In the genomic region with DNA sequence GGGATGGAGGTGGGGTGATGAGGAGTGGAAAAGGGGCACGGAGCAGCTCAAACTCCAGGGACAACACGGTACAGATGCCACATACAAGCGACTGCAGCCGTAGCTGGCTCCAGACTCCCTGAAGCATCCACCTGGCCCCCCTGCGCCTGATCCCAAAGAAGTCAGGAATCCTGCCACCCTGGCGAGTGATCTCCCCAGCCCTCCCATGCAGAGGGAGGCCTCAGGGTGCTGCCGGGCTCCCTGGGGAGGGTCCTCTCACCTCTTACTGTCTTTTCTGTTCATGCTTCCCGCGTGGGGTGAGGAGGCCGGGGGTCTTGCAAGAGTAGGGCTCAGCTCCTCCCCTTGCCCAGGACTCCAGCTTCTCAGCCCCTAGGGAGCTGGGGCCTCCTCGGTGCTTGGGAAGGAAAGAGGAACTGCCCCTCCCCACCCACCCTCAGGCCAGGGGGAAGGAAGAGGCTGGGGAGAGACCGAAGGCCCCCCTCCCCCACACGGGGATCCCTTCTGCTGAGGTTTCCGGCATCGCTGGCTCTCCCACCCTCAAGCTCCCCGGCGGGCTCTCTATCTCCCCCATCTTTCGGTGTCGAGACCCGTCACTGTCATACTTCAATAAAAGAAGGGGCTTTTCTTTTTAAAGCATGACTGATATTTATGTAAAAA, we compare ENCODE assay signal across 8 cellular contexts. TPM values are rescaled to one million over a fixed set of nuclear protein-coding genes. Genes with fewer than 3 reads are reported as not detected.
DNase-seq lines count a peak whose midpoint lies in the region; ATAC-seq and TF ChIP-seq lines count a peak whose summit lies in the region.

TSS of gene RASGRP4 (minus strand) at position 410 of the 657 bp plus-strand sequence. CDS start at position 282, 128 bp downstream.

- peak within 1 kb of the TSS; percentile 27 for H3K4me3 ChIP-seq in GM12875 (ENCODE audit: low read depth, low read length)
- peak within 1 kb of the TSS in 3 of 4 donors; percentile 21 to 54 (median 28) for H3K4me3 ChIP-seq in esophagus squamous epithelium
- H3K4me3 ChIP-seq in spleen: peak within 1 kb of the TSS; percentile 4 to 59 (median 40)
- no peak within 1 kb of the TSS for H3K4me3 ChIP-seq in GM23248
- peak within 1 kb of the TSS in 1 of 2 donors; percentile 14 for H3K4me3 ChIP-seq in vagina

- H3K9ac ChIP-seq in GM23248: no peak within 1 kb of the TSS

- ATAC-seq in GM18517 (IDR thresholded peaks at IDR 0.05; ENCODE audit: unreplicated experiment): no peak

- H3K27ac Mint-ChIP-seq in T-helper 1 cell treated with Interleukin-12 subunit alpha and Interleukin-12 subunit beta and Interleukin-4 antibody, amounts not matched to agents 30 μg/mL and 1 μg/mL, for 36 hours: peak within 1 kb of the TSS; percentile 60

- no peaks in the 10 kb centered on the region for H3K9me3 ChIP-seq in esophagus squamous epithelium
- H3K9me3 ChIP-seq in spleen: no peaks in the 10 kb centered on the region
- H3K9me3 ChIP-seq in GM23248 (ENCODE audit: low read depth): no peaks in the 10 kb centered on the region
- no peaks in the 10 kb centered on the region for H3K9me3 ChIP-seq in vagina

- peak within 1 kb of the TSS in 2 of 4 donors; percentile 1 to 5 for H3K27ac ChIP-seq in esophagus squamous epithelium
- peak within 1 kb of the TSS in 6 of 8 donors; percentile 58 to 93 (median 70) for H3K27ac ChIP-seq in spleen
- no peak within 1 kb of the TSS for H3K27ac ChIP-seq in GM23248
- H3K27ac ChIP-seq in vagina: no peak within 1 kb of the TSS

- H3K27me3 ChIP-seq in esophagus squamous epithelium (peaks cover 0 to 45% (median 0%) of the 10 kb centered on the region in 4 donors), spleen (replicated peaks in 1 of 7) (peaks cover 0 to 10% (median 0%) of the 10 kb centered on the region in 7 donors), GM23248 (replicated peaks; ENCODE audit: insufficient read depth) (peaks cover 35% of the 10 kb centered on the region), vagina (no peaks in the 10 kb centered on the region)

- H3K9me3 Mint-ChIP-seq in T-helper 1 cell treated with Interleukin-12 subunit alpha and Interleukin-12 subunit beta and Interleukin-4 antibody, amounts not matched to agents 30 μg/mL and 1 μg/mL, for 36 hours: no peaks in the 10 kb centered on the region

- peak within 1 kb of the TSS; percentile 43 for H3K4me3 Mint-ChIP-seq in T-helper 1 cell treated with Interleukin-12 subunit alpha and Interleukin-12 subunit beta and Interleukin-4 antibody, amounts not matched to agents 30 μg/mL and 1 μg/mL, for 36 hours

- H3K4me1 Mint-ChIP-seq in T-helper 1 cell treated with Interleukin-12 subunit alpha and Interleukin-12 subunit beta and Interleukin-4 antibody, amounts not matched to agents 30 μg/mL and 1 μg/mL, for 36 hours (ENCODE audit: low read depth): peaks cover 24% of the 10 kb centered on the region

- DNase-seq in esophagus squamous epithelium (lab: John Stamatoyannopoulos, UW) (no peak), spleen (peak; percentile 89), foreskin melanocyte (no peak), GM23248 (no peak), vagina (ENCODE audit: extremely low spot score in 2 of 2) (no peak)

- H3K36me3 Mint-ChIP-seq in T-helper 1 cell treated with Interleukin-12 subunit alpha and Interleukin-12 subunit beta and Interleukin-4 antibody, amounts not matched to agents 30 μg/mL and 1 μg/mL, for 36 hours (ENCODE audit: low read depth): no peaks in the 10 kb centered on the region

- H3F3A ChIP-seq in GM23248 (ENCODE audit: insufficient read depth): no peaks in the 10 kb centered on the region

- H3K36me3 ChIP-seq in esophagus squamous epithelium (no peaks in the 10 kb centered on the region), spleen (peaks cover 0 to 17% (median 0%) of the 10 kb centered on the region in 6 donors), GM23248 (ENCODE audit: low read depth) (no peaks in the 10 kb centered on the region), vagina (no peaks in the 10 kb centered on the region)

- TF ChIP-seq CTCF in GM12875 (IDR thresholded peaks at IDR 0.05; ENCODE audit: borderline replicate concordance, insufficient read depth, low read depth, low read length) (no peak), esophagus squamous epithelium (IDR thresholded peaks at IDR 0.05) (no peak), spleen (IDR thresholded peaks at IDR 0.05 in 8 of 11, conservative IDR thresholded peaks at IDR 0.05 in 3 of 11) (no peak), vagina (IDR thresholded peaks at IDR 0.05) (no peak)

- 24 to 39% methylated on average over 11 of the region's 20 CpGs for WGBS in esophagus squamous epithelium, 2 donors
- WGBS in spleen, 5 donors: 11 to 23% (median 14%) methylated on average over 18 to 20 of the region's 20 CpGs
- WGBS in GM23248 (ENCODE audit: low coverage in 1 of 2, low lambda C conversion rate in 2 of 2, missing lambda C conversion rate in 2 of 2), 2 experiments: 15 to 19% methylated on average over 18 to 20 of the region's 20 CpGs

- no peaks in the 10 kb centered on the region for H3K79me2 ChIP-seq in GM23248 (ENCODE audit: insufficient read depth)

- no peak for TF ChIP-seq POLR2A in esophagus squamous epithelium (IDR thresholded peaks at IDR 0.05)
- no peak for TF ChIP-seq POLR2A in spleen (IDR thresholded peaks at IDR 0.05)
- TF ChIP-seq POLR2A in vagina (IDR thresholded peaks at IDR 0.05): no peak

- intact Hi-C loops in esophagus squamous epithelium (cut with DNase I) (no loop called here), spleen (cut with DNase I; ENCODE audit: low total_unique reads) (no loop called here), vagina (cut with DNase I) (no loop called here)

- H2AFZ ChIP-seq in GM23248: no peak within 1 kb of the TSS

- H3K4me1 ChIP-seq in esophagus squamous epithelium (no peaks in the 10 kb centered on the region), spleen (peaks cover 0 to 50% (median 12%) of the 10 kb centered on the region in 6 donors), GM23248 (ENCODE audit: insufficient read depth) (no peaks in the 10 kb centered on the region), vagina (no peaks in the 10 kb centered on the region)

- H3K9me2 ChIP-seq in GM23248 (ENCODE audit: insufficient read depth): no peaks in the 10 kb centered on the region

- H3K4me2 ChIP-seq in GM23248 (ENCODE audit: unreplicated experiment): no peak within 1 kb of the TSS

- H3K27me3 Mint-ChIP-seq in T-helper 1 cell treated with Interleukin-12 subunit alpha and Interleukin-12 subunit beta and Interleukin-4 antibody, amounts not matched to agents 30 μg/mL and 1 μg/mL, for 36 hours (ENCODE audit: low read depth): peaks cover 3% of the 10 kb centered on the region

- in situ Hi-C loops in GM23248 (cut with MboI): no loop called here

- no peaks in the 10 kb centered on the region for H4K20me1 ChIP-seq in GM23248 (ENCODE audit: insufficient read depth)

RNA-seq across cellular contexts. Expression of gene RASGRP4, which starts in this region (rescaled TPM):
- total RNA-seq in esophagus squamous epithelium (1 to 10 TPM in 1 of 4 donors, under 1 TPM in 2, not detected in 1; 0.35 to 4.2 (median 0.64) TPM), spleen (10 to 100 TPM; 15.6 to 59.9 (median 32.1) TPM), vagina (2.9 TPM)
- polyA plus RNA-seq in spleen (1 to 10 TPM; 1.7 to 7.4 (median 6.7) TPM), GM23248 (2016; fragmentation: Nextera tagmentation; extraction: Ambion mirVana) (not detected in 2 replicates)
- not detected in 2 replicates for total RNA-seq in GM23248 (2014; rRNA removed; shearing (Covaris generic))

Comparison
In these comparisons a context has a peak if more than half of its experiments do, and no peak if none do; other contexts are left out.
1. H3K27ac ChIP-seq: peak in spleen (6 of 8); none in GM23248 (single experiment) and vagina (single experiment).